In genomic region chr13:39874331-39875055, GRCh38 we compare ENCODE assay signal across 21 cellular contexts.
DNase-seq lines count a peak whose midpoint lies in the region; ATAC-seq and TF ChIP-seq lines count a peak whose summit lies in the region.
"Had no signal": no experiment of that assay in that cellular context is flagged by ENCODE, and none has a peak within 500 bp of the region (broad histone marks: within the 10 kb centered on the region; RNA-seq: fewer than 3 reads in every experiment).

No MANE protein-coding gene starts in this region.

- no peaks in the 10 kb centered on the region for H3K9me2 ChIP-seq in PC-3 (replicated peaks; ENCODE audit: low read length)

- H2AFZ ChIP-seq in PC-3 (ENCODE audit: low read length), result no peak overlapping the region

- CTCF ChIA-PET in PC-3 (lab: Charles Lee), result no interaction called here

- no peak overlapping the region for H3K4me3 ChIP-seq in PC-3 (ENCODE audit: low read length)
- H3K4me3 ChIP-seq: transverse colon had no signal

- POLR2A ChIA-PET in PC-3 (lab: Charles Lee; ENCODE audit: unreplicated experiment), result no interaction called here

- no peak overlapping the region for H3K27ac ChIP-seq in PC-3 (ENCODE audit: low read length)
- H3K27ac ChIP-seq: transverse colon had no signal

- H3K27me3 ChIP-seq in PC-3 (ENCODE audit: low read length), result no peaks in the 10 kb centered on the region
- H3K27me3 ChIP-seq: transverse colon had no signal

- no peaks in the 10 kb centered on the region for H3K9me3 ChIP-seq in PC-3 (ENCODE audit: low read length)
- H3K9me3 ChIP-seq: transverse colon had no signal

- peaks cover 16% of the 10 kb centered on the region for H3K4me1 ChIP-seq in PC-3 (ENCODE audit: insufficient read depth, low read length)
- H3K4me1 ChIP-seq: transverse colon had no signal

- TF ChIP-seq CTCF in PC-3 (conservative IDR thresholded peaks at IDR 0.05; ENCODE audit: low read depth, low read length), result no peak

- H4K20me1 ChIP-seq in PC-3 (ENCODE audit: low read length), result no peaks in the 10 kb centered on the region

- H3K36me3 ChIP-seq in PC-3 (ENCODE audit: low read depth, low read length), result no peaks in the 10 kb centered on the region
- H3K36me3 ChIP-seq: transverse colon had no signal

- peak; percentile 33; the same call in 1 of the 2 replicates for ATAC-seq in PC-3
- ATAC-seq in GM21381 (IDR thresholded peaks at IDR 0.05; ENCODE audit: unreplicated experiment), result no peak
- ATAC-seq: activated T-helper 17 cell treated with anti-CD3 and anti-CD28 coated beads, Interleukin-2, amount 50 U/mL, for 72 hours; HCT116 had no signal

- no peaks in the 10 kb centered on the region for H3F3A ChIP-seq in PC-3 (ENCODE audit: low read length, unreplicated experiment)

- BruUV-seq in PC-3 (replicated peaks; lab: Mats Ljungman, UMichigan), result no TSS peak

- DNase-seq in AG08395 (ENCODE audit: low spot score), result peak; percentile 28
- DNase-seq in DMS 273 treated with DMSO at 0.1 percent for 48 hours (lab: John Stamatoyannopoulos, UW), result peak; percentile 39
- no peak for DNase-seq in PC-3
- DNase-seq in fibroblast of peridontal ligament (ENCODE audit: extremely low read depth), result peak; percentile 17
- DNase-seq in NCI-H345 (lab: John Stamatoyannopoulos, UW), result no peak
- DNase-seq in OCI-M1 (lab: John Stamatoyannopoulos, UW), result no peak
- DNase-seq: activated CD4-positive, alpha-beta memory T cell treated with anti-CD3 and anti-CD28 coated beads for 36 hours; activated CD8-positive, alpha-beta memory T cell treated with anti-CD3 and anti-CD28 coated beads, Interleukin-2, amount 50 U/mL, for 48 hours; CD4-positive, CD25-positive, alpha-beta regulatory T cell; central memory CD4-positive, alpha-beta T cell; IMR-90; mammary epithelial cell; NCI-H1092 treated with DMSO at 0.1 percent for 48 hours; NCI-H2029 treated with DMSO at 0.1 percent for 48 hours; NCI-H774; SHP77; stimulated activated CD8-positive, alpha-beta memory T cell treated with anti-CD3 and anti-CD28 coated beads, Interleukin-4, amount 100 ng/mL, for 48 hours; transverse colon had no signal

- no peak overlapping the region for H3K4me2 ChIP-seq in PC-3 (ENCODE audit: low read length)

- H3K9ac ChIP-seq in PC-3 (ENCODE audit: low read length), result no peak overlapping the region

- H3K79me2 ChIP-seq in PC-3 (ENCODE audit: low read length), result no peaks in the 10 kb centered on the region

- intact Hi-C loops in PC-3 (cut with micrococcal nuclease), result no loop called here

Comparison
In these comparisons a context has a peak if more than half of its experiments do, and no peak if none do; other contexts are left out.
1. DNase-seq: peak in AG08395 (single experiment), DMS 273 treated with DMSO at 0.1 percent for 48 hours (single experiment) and fibroblast of peridontal ligament (single experiment); none in PC-3 (single experiment), NCI-H345 (single experiment) and OCI-M1 (single experiment).